26 cellular contexts compared by ENCODE assay signal in genomic region chr7:114957434-114957833, GRCh38.
"Had no signal": no experiment of that assay in that cellular context is flagged by ENCODE, and none has a peak within 500 bp of the region (broad histone marks: within the 10 kb centered on the region; RNA-seq: fewer than 3 reads in every experiment).

No MANE protein-coding gene starts in this region.

- H3K4me3 ChIP-seq: adrenal gland, ascending aorta, hepatocyte, lung, neural progenitor cell, testis, vagina had no signal

- H3K27me3 ChIP-seq: adrenal gland, ascending aorta, brain microvascular endothelial cell, foreskin keratinocyte, hepatocyte, neural progenitor cell, testis, vagina had no signal

- H3K27me3 Mint-ChIP-seq: activated CD4-positive, alpha-beta T cell treated with anti-CD3 and anti-CD28 coated beads, Interleukin-2, amount 10 ng/mL, durations not matched to agents 24 days and 14 days; activated CD8-positive, alpha-beta memory T cell treated with anti-CD3 and anti-CD28 coated beads, Interleukin-2, amount 10 ng/mL, durations not matched to agents 7 days and 5 days; activated CD8-positive, alpha-beta T cell treated with anti-CD3 and anti-CD28 coated beads for 36 hours; activated naive CD8-positive, alpha-beta T cell; naive thymus-derived CD8-positive, alpha-beta T cell; stimulated activated naive B cell treated with anti-CD40 and anti-IgM and Interleukin-4, amounts not matched to agents 10 μg/mL and 1 μg/mL and 100 μg/mL, for 72 hours had no signal

- H3K36me3 Mint-ChIP-seq: immature natural killer cell, neural progenitor cell had no signal

- ATAC-seq: activated CD8-positive, alpha-beta memory T cell treated with anti-CD3 and anti-CD28 coated beads, Interleukin-2, amount 10 ng/mL, durations not matched to agents 7 days and 5 days; activated CD8-positive, alpha-beta T cell treated with anti-CD3 and anti-CD28 coated beads for 36 hours; foreskin keratinocyte; left lobe of liver; naive thymus-derived CD8-positive, alpha-beta T cell had no signal

- H3K27ac ChIP-seq: adrenal gland, ascending aorta, brain microvascular endothelial cell, foreskin keratinocyte, hepatocyte, neural progenitor cell, testis, vagina, VCaP had no signal

- H3K36me3 ChIP-seq: adrenal gland, ascending aorta, brain microvascular endothelial cell, neural progenitor cell, vagina had no signal

- H2AFZ ChIP-seq: hepatocyte, neural progenitor cell had no signal

- H3K9ac ChIP-seq: neural progenitor cell had no signal

- H3K4me3 Mint-ChIP-seq: activated CD4-positive, alpha-beta T cell treated with anti-CD3 and anti-CD28 coated beads, Interleukin-2, amount 10 ng/mL, durations not matched to agents 24 days and 14 days; activated CD8-positive, alpha-beta memory T cell treated with anti-CD3 and anti-CD28 coated beads, Interleukin-2, amount 10 ng/mL, durations not matched to agents 7 days and 5 days; activated CD8-positive, alpha-beta T cell treated with anti-CD3 and anti-CD28 coated beads for 36 hours; activated naive CD8-positive, alpha-beta T cell; immature natural killer cell; mesothelial cell of epicardium; naive thymus-derived CD8-positive, alpha-beta T cell; neural progenitor cell; stimulated activated naive B cell treated with anti-CD40 and anti-IgM and Interleukin-4, amounts not matched to agents 10 μg/mL and 1 μg/mL and 100 μg/mL, for 72 hours had no signal

- H3K4me1 ChIP-seq: ascending aorta, foreskin keratinocyte, testis, vagina had no signal

- H3K27ac Mint-ChIP-seq: activated CD4-positive, alpha-beta T cell treated with anti-CD3 and anti-CD28 coated beads, Interleukin-2, amount 10 ng/mL, durations not matched to agents 24 days and 14 days; activated CD8-positive, alpha-beta memory T cell treated with anti-CD3 and anti-CD28 coated beads, Interleukin-2, amount 10 ng/mL, durations not matched to agents 7 days and 5 days; activated CD8-positive, alpha-beta T cell treated with anti-CD3 and anti-CD28 coated beads for 36 hours; activated naive CD8-positive, alpha-beta T cell; immature natural killer cell; mesothelial cell of epicardium; naive thymus-derived CD8-positive, alpha-beta T cell; neural progenitor cell; stimulated activated naive B cell treated with anti-CD40 and anti-IgM and Interleukin-4, amounts not matched to agents 10 μg/mL and 1 μg/mL and 100 μg/mL, for 72 hours had no signal

- DNase-seq: activated CD4-positive, alpha-beta T cell treated with anti-CD3 and anti-CD28 coated beads, Interleukin-2, amount 10 ng/mL, durations not matched to agents 24 days and 14 days; activated CD8-positive, alpha-beta memory T cell treated with anti-CD3 and anti-CD28 coated beads, Interleukin-2, amount 10 ng/mL, durations not matched to agents 7 days and 5 days; activated CD8-positive, alpha-beta T cell treated with anti-CD3 and anti-CD28 coated beads for 36 hours; activated gamma-delta T cell treated with Interleukin-2 at 50 U/mL for 16 hours; activated T-cell treated with anti-CD3 and anti-CD28 coated beads for 4 hours; adrenal gland; brain microvascular endothelial cell; central memory CD4-positive, alpha-beta T cell; effector memory CD4-positive, alpha-beta T cell; foreskin keratinocyte; immature natural killer cell; naive thymus-derived CD8-positive, alpha-beta T cell; stimulated activated CD4-positive, alpha-beta T cell treated with anti-CD3 and anti-CD28 coated beads, Interleukin-2, amount 100 ng/mL, for 48 hours; stimulated activated CD8-positive, alpha-beta memory T cell treated with anti-CD3 and anti-CD28 coated beads, Interleukin-4, amount 100 ng/mL, for 48 hours; stimulated activated naive B cell treated with anti-CD40 and anti-IgM and Interleukin-4, amounts not matched to agents 10 μg/mL and 1 μg/mL and 100 μg/mL, for 72 hours; testis; trophoblast cell had no signal

- H3K79me2 ChIP-seq: hepatocyte had no signal

- H3K4me2 ChIP-seq: hepatocyte, neural progenitor cell had no signal

- H3K9me3 ChIP-seq: adrenal gland, ascending aorta, testis, vagina had no signal

- H3K9me3 Mint-ChIP-seq: activated CD4-positive, alpha-beta T cell treated with anti-CD3 and anti-CD28 coated beads, Interleukin-2, amount 10 ng/mL, durations not matched to agents 24 days and 14 days; activated CD8-positive, alpha-beta T cell treated with anti-CD3 and anti-CD28 coated beads for 36 hours; immature natural killer cell; mesothelial cell of epicardium; naive thymus-derived CD8-positive, alpha-beta T cell; neural progenitor cell; stimulated activated naive B cell treated with anti-CD40 and anti-IgM and Interleukin-4, amounts not matched to agents 10 μg/mL and 1 μg/mL and 100 μg/mL, for 72 hours had no signal
